In the genomic region with DNA sequence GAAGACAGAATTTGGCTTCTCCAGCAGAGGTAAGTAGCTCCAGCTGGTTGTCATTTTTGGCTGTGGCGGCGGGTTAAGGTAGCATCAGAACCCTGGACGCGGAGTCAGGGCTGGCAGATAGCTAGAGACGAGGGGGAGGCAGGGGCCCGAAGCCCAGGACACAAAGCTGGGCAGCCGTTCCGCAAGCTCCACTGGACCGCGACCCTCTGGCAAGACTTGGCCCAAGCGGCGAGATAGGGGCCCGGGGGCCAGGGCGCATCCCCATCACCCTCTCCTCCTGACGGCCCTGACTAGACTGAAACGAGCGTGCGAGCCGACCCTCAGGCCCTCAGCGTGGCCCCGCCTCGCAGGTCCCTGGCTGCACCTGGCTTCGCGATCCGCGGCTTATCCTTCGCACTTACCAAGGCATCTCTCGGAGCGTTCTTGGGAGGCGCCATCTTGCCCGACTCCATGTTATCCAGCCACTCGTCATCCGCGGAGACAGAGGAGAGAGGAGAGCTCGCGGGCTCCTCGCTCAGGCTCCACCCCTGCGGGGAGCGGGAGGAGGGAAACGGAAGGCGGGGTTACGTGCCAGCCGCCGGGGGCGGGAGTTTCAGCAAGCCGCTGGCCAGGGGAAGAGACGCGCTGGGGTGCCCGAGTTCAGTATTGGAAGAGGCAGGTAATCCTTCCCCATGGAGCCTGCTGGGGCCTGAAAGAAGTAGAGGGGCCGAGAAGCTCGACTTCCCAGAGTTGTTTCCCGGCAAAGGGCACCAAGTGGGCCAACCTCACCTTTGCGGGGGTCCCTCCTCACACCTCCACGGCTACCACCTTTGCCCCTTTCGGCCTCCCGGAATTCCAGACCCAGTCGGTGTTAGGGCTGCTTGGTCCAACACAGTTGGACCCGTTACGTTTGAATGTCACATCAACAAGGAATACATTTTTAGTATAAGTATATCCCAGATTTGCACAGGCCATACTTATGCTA, we compare ENCODE assay signal across 8 cellular contexts. TPM values are rescaled to one million over a fixed set of nuclear protein-coding genes. Genes with fewer than 3 reads are reported as not detected.
DNase-seq lines count a peak whose midpoint lies in the region; ATAC-seq and TF ChIP-seq lines count a peak whose summit lies in the region.

A gene with protein sequence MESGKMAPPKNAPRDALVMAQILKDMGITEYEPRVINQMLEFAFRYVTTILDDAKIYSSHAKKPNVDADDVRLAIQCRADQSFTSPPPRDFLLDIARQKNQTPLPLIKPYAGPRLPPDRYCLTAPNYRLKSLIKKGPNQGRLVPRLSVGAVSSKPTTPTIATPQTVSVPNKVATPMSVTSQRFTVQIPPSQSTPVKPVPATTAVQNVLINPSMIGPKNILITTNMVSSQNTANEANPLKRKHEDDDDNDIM (minus strand): TSS at position 491 of the 964 bp plus-strand sequence. CDS start 39 bp downstream, at position 452.

- DNase-seq in GM13977 (ENCODE audit: low spot score) (peak; percentile 78), NCI-H146 treated with DMSO at 0.1 percent for 48 hours (lab: John Stamatoyannopoulos, UW; ENCODE audit: unreplicated experiment) (peak; percentile 72), T-helper 2 cell (peak; percentile 52 to 92 (median 78)), anterior cingulate cortex (lab: John Stamatoyannopoulos, UW) (peak; percentile 0 to 86 (median 72)), right cardiac atrium (peak; percentile 87 to 94 (median 93)), aorta (peak; percentile 92 to 94)

- no peaks in the 10 kb centered on the region for H3K9me3 ChIP-seq in right cardiac atrium (ENCODE audit: control insufficient read depth, low read length)
- H3K9me3 ChIP-seq in aorta (ENCODE audit: control insufficient read depth, low read length): no peaks in the 10 kb centered on the region

- intact Hi-C loops in right cardiac atrium (cut with DNase I) (no loop called here), aorta (cut with DNase I) (no loop called here)

- ATAC-seq in HG02870 (IDR thresholded peaks at IDR 0.05; ENCODE audit: unreplicated experiment) (peak; percentile 94), right cardiac atrium (peak; percentile 99), aorta (ENCODE audit: low FRiP score) (peak; percentile 95)

- in situ Hi-C loops in GM13977 (cut with MboI; ENCODE audit: low pct_unique_long_range_greater_than_20kb, low sequenced_read_pairs, unreplicated experiment): no loop called here

- H3K27me3 ChIP-seq in right cardiac atrium (ENCODE audit: control insufficient read depth, insufficient read depth) (no peaks in the 10 kb centered on the region), rectal smooth muscle tissue (ENCODE audit: control insufficient read depth, insufficient read depth, low read length) (no peaks in the 10 kb centered on the region), aorta (ENCODE audit: control insufficient read depth in 1 of 2, insufficient read depth in 2 of 2, low read length in 1 of 2) (no peaks in the 10 kb centered on the region)

- no peaks in the 10 kb centered on the region for H3K36me3 ChIP-seq in rectal smooth muscle tissue (ENCODE audit: control insufficient read depth, insufficient read depth, low read length)
- no peaks in the 10 kb centered on the region for H3K36me3 ChIP-seq in aorta (ENCODE audit: control insufficient read depth in 1 of 2, insufficient read depth in 2 of 2, low read length in 1 of 2)

- H3K27ac ChIP-seq in right cardiac atrium (ENCODE audit: low read length): peak within 1 kb of the TSS; percentile 79
- peak within 1 kb of the TSS; percentile 78 for H3K27ac ChIP-seq in rectal smooth muscle tissue (ENCODE audit: low read depth, low read length)
- H3K27ac ChIP-seq in aorta (ENCODE audit: low read depth in 1 of 2, low read length in 2 of 2): peak within 1 kb of the TSS in 1 of 2 donors; percentile 73

- H3K4me3 ChIP-seq in right cardiac atrium (ENCODE audit: low read length) (peak within 1 kb of the TSS; percentile 44), rectal smooth muscle tissue (ENCODE audit: low read length) (peak within 1 kb of the TSS; percentile 66), aorta (ENCODE audit: low read length in 2 of 2) (peak within 1 kb of the TSS; percentile 12 to 27)

- H3K4me1 ChIP-seq in right cardiac atrium (ENCODE audit: control insufficient read depth, insufficient read depth, low read length) (peaks cover 2% of the 10 kb centered on the region), rectal smooth muscle tissue (ENCODE audit: control insufficient read depth, insufficient read depth, low read length) (no peaks in the 10 kb centered on the region), aorta (ENCODE audit: control insufficient read depth in 1 of 2, insufficient read depth in 2 of 2, low read length in 2 of 2) (no peaks in the 10 kb centered on the region)

- H3K9ac ChIP-seq in rectal smooth muscle tissue (ENCODE audit: low read length): peak within 1 kb of the TSS; percentile 13

- WGBS in right cardiac atrium: 3% methylated on average over 59 of the region's 59 CpGs
- 3 to 34% methylated on average over 59 of the region's 59 CpGs for WGBS in aorta, 2 donors

- TF ChIP-seq CTCF in GM13977 (IDR thresholded peaks at IDR 0.05; ENCODE audit: extremely low read depth, insufficient read depth, missing control alignments): no peak

RNA-seq across cellular contexts. Expression of the gene that starts here (rescaled TPM):
- 10 to 100 TPM; 20.1 to 25.5 (median 21.9) TPM for total RNA-seq in right cardiac atrium
- polyA plus RNA-seq in right cardiac atrium: 14.8 TPM
- total RNA-seq in aorta: 10 to 100 TPM; 15.9 to 19.0 TPM
- polyA plus RNA-seq in aorta: 10 to 100 TPM; 11.4 to 13.9 TPM
